ENCODE assay signal across 14 cellular contexts in genomic region chr17:75908201-75908600, GRCh38. TPM values are rescaled to one million over a fixed set of nuclear protein-coding genes. Genes with fewer than 3 reads are reported as not detected.
DNase-seq lines count a peak whose midpoint lies in the region; ATAC-seq and TF ChIP-seq lines count a peak whose summit lies in the region.
"Had no signal": no experiment of that assay in that cellular context is flagged by ENCODE, and none has a peak within 500 bp of the region (broad histone marks: within the 10 kb centered on the region; RNA-seq: fewer than 3 reads in every experiment).

No MANE protein-coding gene starts in this region.

- DNase-seq in NCI-H748 (lab: John Stamatoyannopoulos, UW; ENCODE audit: unreplicated experiment) (peak; percentile 55), NCI-H748 treated with DMSO at 0.1 percent for 48 hours (lab: John Stamatoyannopoulos, UW) (no peak), NCI-H345 treated with DMSO at 0.1 percent for 48 hours (lab: John Stamatoyannopoulos, UW; ENCODE audit: unreplicated experiment) (peak; percentile 55), left ventricle myocardium inferior (peak; percentile 76), upper lobe of left lung (peak in 1 of 2 donors; percentile 83), KBM-7 (no peak)
- DNase-seq: activated T-cell treated with anti-CD3 and anti-CD28 coated beads for 4 hours, amniotic stem cell, H9, NCI-H2081 treated with DMSO at 0.1 percent for 48 hours, spleen had no signal

- H3K27ac ChIP-seq in left ventricle myocardium inferior (replicated peaks) = peak overlapping the region; percentile 64
- H3K27ac ChIP-seq in upper lobe of left lung = peak overlapping the region in 3 of 4 donors; percentile 62 to 73 (median 69)
- H3K27ac ChIP-seq: A549, spleen had no signal

- no peak for TF ChIP-seq CTCF in left ventricle myocardium inferior (IDR thresholded peaks at IDR 0.05; ENCODE audit: borderline replicate concordance)
- no peak for TF ChIP-seq CTCF in upper lobe of left lung (IDR thresholded peaks at IDR 0.05)

- TF ChIP-seq POLR2A in upper lobe of left lung (IDR thresholded peaks at IDR 0.05) = no peak

- WGBS in upper lobe of left lung, 2 donors = 49 to 52% methylated on average over 5 to 6 of the region's 6 CpGs

- H3K27me3 ChIP-seq in left ventricle myocardium inferior (ENCODE audit: low read depth) (no peaks in the 10 kb centered on the region), upper lobe of left lung (no peaks in the 10 kb centered on the region)
- H3K27me3 ChIP-seq: spleen had no signal

- intact Hi-C loops in left ventricle myocardium inferior (cut with micrococcal nuclease) = loop anchor here (5.0 kb wide), 1 partner anchor 99 kb away; no protein-coding TSS in a partner anchor

- no peaks in the 10 kb centered on the region for H3K9me3 ChIP-seq in left ventricle myocardium inferior (replicated peaks)
- H3K9me3 ChIP-seq in upper lobe of left lung = no peaks in the 10 kb centered on the region
- H3K9me3 ChIP-seq: A549, spleen had no signal

- H3K4me3 ChIP-seq in left ventricle myocardium inferior = no peak overlapping the region
- H3K4me3 ChIP-seq in upper lobe of left lung = no peak overlapping the region
- H3K4me3 ChIP-seq: A549, spleen had no signal

- TF ChIP-seq EP300 in upper lobe of left lung (IDR thresholded peaks at IDR 0.05) = peak in 3 of 4 donors; percentile 47 to 91 (median 75)

- H3K36me3 ChIP-seq in left ventricle myocardium inferior = peaks cover under 1% of the 10 kb centered on the region
- peaks cover 0 to 2% (median 0%) of the 10 kb centered on the region in 4 donors for H3K36me3 ChIP-seq in upper lobe of left lung

- H3K4me1 ChIP-seq in left ventricle myocardium inferior = peaks cover 38% of the 10 kb centered on the region
- H3K4me1 ChIP-seq in upper lobe of left lung = peaks cover 25 to 53% (median 40%) of the 10 kb centered on the region in 4 donors

- ATAC-seq in upper lobe of left lung (ENCODE audit: low FRiP score in 2 of 2) (peak in 1 of 2 donors; percentile 83), HG03135 (IDR thresholded peaks at IDR 0.05; ENCODE audit: unreplicated experiment) (no peak), SK-N-SH treated with all-trans-retinoic acid at 6 μM for 48 hours (no peak)
- ATAC-seq: A549 had no signal

- in situ Hi-C loops in KBM-7 (cut with MboI; ENCODE audit: low pct_unique_long_range_greater_than_20kb, low sequenced_read_pairs) = no loop called here

TF ChIP-seq in SK-N-SH treated with all-trans-retinoic acid at 6 μM for 48 hours, 23 proteins besides CTCF, POLR2A, EP300 and RAD21:
- TF ChIP-seq GLIS3 (CRISPR knock-in tag; IDR thresholded peaks at IDR 0.05) = no peak
- no peak for TF ChIP-seq ZC3H10 (CRISPR knock-in tag; IDR thresholded peaks at IDR 0.05)
- no peak for TF ChIP-seq ZNF565 (CRISPR knock-in tag; conservative IDR thresholded peaks at IDR 0.05; ENCODE audit: low read depth)
- no peak for TF ChIP-seq CSDC2 (CRISPR knock-in tag; IDR thresholded peaks at IDR 0.05)
- no peak for TF ChIP-seq PATZ1 (CRISPR knock-in tag; IDR thresholded peaks at IDR 0.05; ENCODE audit: borderline replicate concordance)
- no peak for TF ChIP-seq BACH2 (CRISPR knock-in tag; IDR thresholded peaks at IDR 0.05; ENCODE audit: borderline replicate concordance)
- TF ChIP-seq TOX (CRISPR knock-in tag; IDR thresholded peaks at IDR 0.05; ENCODE audit: borderline replicate concordance) = no peak
- no peak for TF ChIP-seq SNAI2 (CRISPR knock-in tag; IDR thresholded peaks at IDR 0.05)
- no peak for TF ChIP-seq RARB (CRISPR knock-in tag; IDR thresholded peaks at IDR 0.05)
- no peak for TF ChIP-seq ZFP30 (CRISPR knock-in tag; IDR thresholded peaks at IDR 0.05)
- TF ChIP-seq ISL1 (CRISPR knock-in tag; IDR thresholded peaks at IDR 0.05) = no peak
- no peak for TF ChIP-seq TCF4 (CRISPR knock-in tag; IDR thresholded peaks at IDR 0.05; ENCODE audit: borderline replicate concordance)

RNA-seq across cellular contexts. Expression of gene MRPL38, which starts 3.5 kb away (rescaled TPM):
- 104 TPM for total RNA-seq in left ventricle myocardium inferior
- total RNA-seq in upper lobe of left lung = 100 to 1,000 TPM in 1 of 6 donors, 10 to 100 TPM in 5; 35.4 to 115 (median 77.0) TPM

RNA-seq across cellular contexts. Expression of gene TRIM65, which starts 11.4 kb away (rescaled TPM):
- total RNA-seq in left ventricle myocardium inferior (10.2 TPM), upper lobe of left lung (10 to 100 TPM; 23.4 to 35.1 (median 28.2) TPM)

RNA-seq across cellular contexts. Expression of gene TRIM47, which starts 29.8 kb away (rescaled TPM):
- total RNA-seq in left ventricle myocardium inferior = 27.5 TPM
- 10 to 100 TPM; 20.1 to 55.6 (median 33.3) TPM for total RNA-seq in upper lobe of left lung

RNA-seq across cellular contexts. Expression of gene FBF1, which starts 32.6 kb away (rescaled TPM):
- total RNA-seq in left ventricle myocardium inferior (2.8 TPM), upper lobe of left lung (10 to 100 TPM in 4 of 6 donors, 1 to 10 TPM in 2; 9.3 to 66.0 (median 14.3) TPM)

RNA-seq across cellular contexts. Expression of gene WBP2, which starts 53.1 kb away (rescaled TPM):
- total RNA-seq in left ventricle myocardium inferior (144 TPM), upper lobe of left lung (100 to 1,000 TPM in 2 of 6 donors, 10 to 100 TPM in 4; 70.1 to 183 (median 87.8) TPM)

Comparison
In these comparisons a context has a peak if more than half of its experiments do, and no peak if none do; other contexts are left out.
1. DNase-seq: peak in NCI-H748 (single experiment), NCI-H345 treated with DMSO at 0.1 percent for 48 hours (single experiment) and left ventricle myocardium inferior (single experiment); none in NCI-H748 treated with DMSO at 0.1 percent for 48 hours (single experiment) and KBM-7 (single experiment).